ENCODE assay signal across 8 cellular contexts in genomic region chrX:129779747-129780146, GRCh38. TPM values are rescaled to one million over a fixed set of nuclear protein-coding genes. Genes with fewer than 3 reads are reported as not detected.
DNase-seq lines count a peak whose midpoint lies in the region; ATAC-seq and TF ChIP-seq lines count a peak whose summit lies in the region.
"Had no signal": no experiment of that assay in that cellular context is flagged by ENCODE, and none has a peak within 500 bp of the region (broad histone marks: within the 10 kb centered on the region; RNA-seq: fewer than 3 reads in every experiment).

SASH3 (plus strand) TSS chrX:129779949; CDS start chrX:129780098, 149 bp downstream.

- no peaks in the 10 kb centered on the region for H3K27me3 Mint-ChIP-seq in IgD-negative memory B cell

- peak within 1 kb of the TSS; percentile 96 to 99 (median 98) for H3K4me3 Mint-ChIP-seq in IgD-negative memory B cell

- intact Hi-C loops in left colon (cut with DNase I, micrococcal nuclease): no loop called here

- peak within 1 kb of the TSS in 3 of 4 donors; percentile 28 to 47 (median 38) for H3K4me3 ChIP-seq in upper lobe of left lung

- TF ChIP-seq EP300 in upper lobe of left lung (IDR thresholded peaks at IDR 0.05): no peak

- peak; percentile 68 for DNase-seq in activated CD8-positive, alpha-beta memory T cell treated with anti-CD3 and anti-CD28 coated beads, Interleukin-2, amount 50 U/mL, for 48 hours
- DNase-seq in left colon: peak; percentile 58 to 62
- DNase-seq in upper lobe of left lung: peak; percentile 49 to 84
- no peak for DNase-seq in ecto neural progenitor cell (ENCODE audit: low spot score)

- TF ChIP-seq POLR2A in upper lobe of left lung (IDR thresholded peaks at IDR 0.05): peak in 1 of 4 donors; percentile 69

- no peak for TF ChIP-seq CTCF in upper lobe of left lung (IDR thresholded peaks at IDR 0.05)

- no peaks in the 10 kb centered on the region for H3K27me3 ChIP-seq in upper lobe of left lung

- no peaks in the 10 kb centered on the region for H3K9me3 Mint-ChIP-seq in IgD-negative memory B cell

- WGBS in upper lobe of left lung, 2 donors: 72% methylated on average over 12 of the region's 13 CpGs; no CpG with 5 or more reads in 1 of the 2 donors

- H3K27ac Mint-ChIP-seq in IgD-negative memory B cell: peak within 1 kb of the TSS; percentile 87 to 99 (median 97)

- peak; percentile 41 for ATAC-seq in GM19395 (IDR thresholded peaks at IDR 0.05; ENCODE audit: unreplicated experiment)
- ATAC-seq in left colon: no peak
- peak in 1 of 2 donors; percentile 74 for ATAC-seq in upper lobe of left lung (ENCODE audit: low FRiP score in 2 of 2)
- no peak for ATAC-seq in HG02970 (IDR thresholded peaks at IDR 0.05; ENCODE audit: low FRiP score, unreplicated experiment)

- no peaks in the 10 kb centered on the region for H3K36me3 ChIP-seq in upper lobe of left lung

- H3K4me1 Mint-ChIP-seq in IgD-negative memory B cell: peaks cover 39 to 73% (median 64%) of the 10 kb centered on the region in 3 donors

- H3K27ac ChIP-seq in upper lobe of left lung: peak within 1 kb of the TSS; percentile 62 to 82 (median 76)

- H3K4me1 ChIP-seq in upper lobe of left lung: peaks cover 0 to 6% (median 2%) of the 10 kb centered on the region in 4 donors

- no peaks in the 10 kb centered on the region for H3K36me3 Mint-ChIP-seq in IgD-negative memory B cell

- no peaks in the 10 kb centered on the region for H3K9me3 ChIP-seq in upper lobe of left lung

RNA-seq across cellular contexts. Expression of gene SASH3, which starts in this region (rescaled TPM):
- polyA plus RNA-seq in IgD-negative memory B cell: 203 TPM
- 1 to 10 TPM; 1.3 to 7.5 TPM for total RNA-seq in left colon
- total RNA-seq in upper lobe of left lung: 10 to 100 TPM; 21.5 to 60.3 (median 37.9) TPM
- total RNA-seq: kidney epithelial cell had no signal
